Comparison of ENCODE assay signal across 5 cellular contexts in the genomic region with DNA sequence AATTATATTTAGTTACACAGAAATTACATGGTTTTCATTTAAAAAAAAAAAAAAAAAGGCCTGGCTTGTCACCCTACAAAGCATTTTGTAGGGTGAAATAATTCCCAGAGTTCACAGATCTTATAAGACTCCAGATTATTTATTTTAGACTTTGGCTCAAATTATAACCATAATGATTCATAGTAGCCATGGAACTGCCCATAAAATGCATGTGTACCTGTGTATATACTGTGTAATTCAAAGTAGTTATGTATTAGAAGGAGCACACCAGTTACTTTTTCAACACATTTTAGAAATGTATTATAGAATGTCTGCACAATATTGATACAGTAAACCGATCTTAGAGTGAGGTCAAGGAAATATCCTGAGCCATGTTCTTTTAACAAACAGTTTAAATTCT.
"Had no signal": no experiment of that assay in that cellular context is flagged by ENCODE, and none has a peak within 500 bp of the region (broad histone marks: within the 10 kb centered on the region; RNA-seq: fewer than 3 reads in every experiment).

No MANE protein-coding gene starts in this region.

- H3K27me3 Mint-ChIP-seq: IgD-negative memory B cell had no signal

- H3K4me1 Mint-ChIP-seq: GM23338, H9, IgD-negative memory B cell had no signal

- ATAC-seq: GM23338 had no signal

- H3K4me3 ChIP-seq: GM23338 had no signal

- H3K4me2 ChIP-seq: GM23338 had no signal

- H3K27ac ChIP-seq: HL-60 had no signal

- DNase-seq: H9, HCEC 1CT had no signal

- H3K9me3 Mint-ChIP-seq: GM23338, H9 had no signal

- H3K27ac Mint-ChIP-seq: GM23338, H9, IgD-negative memory B cell had no signal

- H2AFZ ChIP-seq: GM23338 had no signal

- H3K4me3 Mint-ChIP-seq: GM23338, H9, IgD-negative memory B cell had no signal

- H3K36me3 Mint-ChIP-seq: IgD-negative memory B cell had no signal
